ENCODE assay signal across 20 cellular contexts in the genomic region with DNA sequence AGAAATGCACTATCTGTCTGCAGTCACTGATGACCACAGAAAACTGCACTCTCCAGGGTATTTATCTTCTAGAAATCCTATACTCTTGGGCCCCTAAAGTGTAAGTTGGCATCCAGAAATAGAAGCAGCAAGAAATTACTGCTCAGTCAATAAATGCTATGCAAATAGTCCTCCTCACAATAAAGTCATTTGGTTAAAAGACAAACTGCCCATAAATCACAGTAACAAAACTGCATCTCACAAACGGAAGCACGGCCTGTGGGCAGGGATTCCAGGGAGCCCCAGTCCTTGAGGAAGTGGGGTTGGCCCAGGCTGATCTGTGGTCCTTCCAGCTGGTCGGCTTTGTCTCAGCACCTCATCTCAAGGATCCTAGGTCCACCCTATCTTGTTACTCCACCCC. TPM values are rescaled to one million over a fixed set of nuclear protein-coding genes. Genes with fewer than 3 reads are reported as not detected.
"Had no signal": no experiment of that assay in that cellular context is flagged by ENCODE, and none has a peak within 500 bp of the region (broad histone marks: within the 10 kb centered on the region; RNA-seq: fewer than 3 reads in every experiment).

No MANE protein-coding gene starts in this region.

- H3K36me3 Mint-ChIP-seq: activated CD8-positive, alpha-beta memory T cell treated with anti-CD3 and anti-CD28 coated beads, Interleukin-2, amount 10 ng/mL, durations not matched to agents 7 days and 5 days; naive B cell had no signal

- H3K27ac ChIP-seq: gastrocnemius medialis, neural progenitor cell, right lobe of liver, stomach, testis, WERI-Rb-1 had no signal

- H3K4me3 Mint-ChIP-seq: activated CD8-positive, alpha-beta memory T cell treated with anti-CD3 and anti-CD28 coated beads, Interleukin-2, amount 10 ng/mL, durations not matched to agents 7 days and 5 days; activated naive CD4-positive, alpha-beta T cell treated with anti-CD3 and anti-CD28 coated beads for 36 hours; naive B cell; neural progenitor cell had no signal

- H3K27me3 Mint-ChIP-seq: naive B cell had no signal

- H3K9me3 ChIP-seq: gastrocnemius medialis, right lobe of liver, stomach, testis had no signal

- H3K27me3 ChIP-seq: gastrocnemius medialis, neural progenitor cell, right lobe of liver, stomach, testis had no signal

- H3K4me3 ChIP-seq: gastrocnemius medialis, lung, neural progenitor cell, right lobe of liver, stomach, testis had no signal

- DNase-seq: activated CD4-positive, alpha-beta T cell treated with anti-CD3 and anti-CD28 coated beads, Interleukin-2, amount 50 U/mL, for 48 hours; activated CD8-positive, alpha-beta memory T cell treated with anti-CD3 and anti-CD28 coated beads, Interleukin-2, amount 10 ng/mL, durations not matched to agents 7 days and 5 days; activated naive CD4-positive, alpha-beta T cell treated with anti-CD3 and anti-CD28 coated beads for 36 hours; activated T-cell treated with anti-CD3 and anti-CD28 coated beads, Interleukin-2, amount 50 U/mL, for 1 hour; erythroblast; gastrocnemius medialis; left cardiac atrium; midbrain; naive B cell; right lobe of liver; stomach; testis; WERI-Rb-1 had no signal

- H3K4me1 ChIP-seq: gastrocnemius medialis, neural progenitor cell, right lobe of liver had no signal

- ATAC-seq: activated CD8-positive, alpha-beta memory T cell treated with anti-CD3 and anti-CD28 coated beads, Interleukin-2, amount 10 ng/mL, durations not matched to agents 7 days and 5 days; gastrocnemius medialis; left cardiac atrium; right lobe of liver had no signal

- H3K36me3 ChIP-seq: gastrocnemius medialis, neural progenitor cell, right lobe of liver, WERI-Rb-1 had no signal

- H3K27ac Mint-ChIP-seq: activated CD8-positive, alpha-beta memory T cell treated with anti-CD3 and anti-CD28 coated beads, Interleukin-2, amount 10 ng/mL, durations not matched to agents 7 days and 5 days; activated naive CD4-positive, alpha-beta T cell treated with anti-CD3 and anti-CD28 coated beads for 36 hours; activated T-helper 2 cell treated with anti-CD3 and anti-CD28 coated beads, Interferon-gamma antibody, Interleukin-2, Interleukin-4, amounts not matched to agents 10 μg/mL and 5 μg/mL and 100 μg/mL, durations not matched to agents 14 hours and 24 hours and 36 hours; neural progenitor cell had no signal

- H3K9me3 Mint-ChIP-seq: activated naive CD4-positive, alpha-beta T cell treated with anti-CD3 and anti-CD28 coated beads for 36 hours; activated T-helper 2 cell treated with anti-CD3 and anti-CD28 coated beads, Interferon-gamma antibody, Interleukin-2, Interleukin-4, amounts not matched to agents 10 μg/mL and 5 μg/mL and 100 μg/mL, durations not matched to agents 14 hours and 24 hours and 36 hours; naive B cell; neural progenitor cell had no signal

RNA-seq across cellular contexts. Expression of gene SPATA12, which starts 29.8 kb away (rescaled TPM):
- total RNA-seq: activated CD8-positive, alpha-beta memory T cell treated with anti-CD3 and anti-CD28 coated beads, Interleukin-2, amount 10 ng/mL, durations not matched to agents 7 days and 5 days; activated naive CD4-positive, alpha-beta T cell treated with anti-CD3 and anti-CD28 coated beads for 36 hours; activated T-helper 2 cell treated with anti-CD3 and anti-CD28 coated beads, Interferon-gamma antibody, Interleukin-2, Interleukin-4, amounts not matched to agents 10 μg/mL and 5 μg/mL and 100 μg/mL, durations not matched to agents 14 hours and 24 hours and 36 hours; astrocyte; bronchial epithelial cell; gastrocnemius medialis; left cardiac atrium; osteocyte; stomach; ureter had no signal
